ENCODE assay signal across 25 cellular contexts in the genomic region with DNA sequence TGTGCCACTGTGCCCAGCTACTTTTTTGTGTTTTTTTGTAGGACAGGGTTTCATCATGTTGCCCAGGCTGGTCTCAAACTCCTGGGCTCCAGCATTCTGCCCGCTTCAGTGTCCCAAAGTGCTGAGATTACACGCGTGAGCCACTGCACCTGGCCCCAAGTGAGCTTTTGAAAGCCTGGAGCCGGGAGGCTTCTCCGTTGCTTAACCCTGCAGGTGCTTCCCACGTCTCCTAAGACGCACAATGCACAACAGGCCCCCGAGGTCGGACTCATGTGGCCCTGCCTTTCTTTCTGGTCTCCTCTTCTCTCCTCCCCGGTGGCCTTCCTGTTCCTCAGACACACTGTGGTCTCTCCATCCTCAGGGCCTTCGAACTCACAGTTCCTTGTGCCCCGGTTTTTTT. TPM values are rescaled to one million over a fixed set of nuclear protein-coding genes. Genes with fewer than 3 reads are reported as not detected.
"Had no signal": no experiment of that assay in that cellular context is flagged by ENCODE, and none has a peak within 500 bp of the region (broad histone marks: within the 10 kb centered on the region; RNA-seq: fewer than 3 reads in every experiment).

No MANE protein-coding gene starts in this region.

- H3K4me3 Mint-ChIP-seq: activated CD4-positive, alpha-beta T cell treated with anti-CD3 and anti-CD28 coated beads, Interleukin-2, amount 10 ng/mL, durations not matched to agents 24 days and 14 days; activated CD8-positive, alpha-beta memory T cell treated with anti-CD3 and anti-CD28 coated beads, Interleukin-2, amount 10 ng/mL, durations not matched to agents 7 days and 5 days; activated naive CD4-positive, alpha-beta T cell treated with anti-CD3 and anti-CD28 coated beads for 36 hours; activated naive CD8-positive, alpha-beta T cell; activated T-cell treated with anti-CD3 and anti-CD28 coated beads, Interleukin-2, amount 50 U/mL, for 24 hours; T-helper 1 cell treated with Interleukin-12 subunit alpha and Interleukin-12 subunit beta and Interleukin-4 antibody, amounts not matched to agents 30 μg/mL and 1 μg/mL, for 36 hours; WTC11 had no signal

- H3K9ac ChIP-seq: KMS-11 had no signal

- H3K27me3 Mint-ChIP-seq: activated CD4-positive, alpha-beta T cell treated with anti-CD3 and anti-CD28 coated beads, Interleukin-2, amount 10 ng/mL, durations not matched to agents 24 days and 14 days; activated CD8-positive, alpha-beta memory T cell treated with anti-CD3 and anti-CD28 coated beads, Interleukin-2, amount 10 ng/mL, durations not matched to agents 7 days and 5 days; activated naive CD8-positive, alpha-beta T cell; activated T-cell treated with anti-CD3 and anti-CD28 coated beads, Interleukin-2, amount 50 U/mL, for 24 hours had no signal

- H3K9me3 Mint-ChIP-seq: activated CD4-positive, alpha-beta T cell treated with anti-CD3 and anti-CD28 coated beads, Interleukin-2, amount 10 ng/mL, durations not matched to agents 24 days and 14 days; activated naive CD4-positive, alpha-beta T cell treated with anti-CD3 and anti-CD28 coated beads for 36 hours; activated T-cell treated with anti-CD3 and anti-CD28 coated beads, Interleukin-2, amount 50 U/mL, for 24 hours; T-helper 1 cell treated with Interleukin-12 subunit alpha and Interleukin-12 subunit beta and Interleukin-4 antibody, amounts not matched to agents 30 μg/mL and 1 μg/mL, for 36 hours; WTC11 had no signal

- H3K4me2 ChIP-seq: KMS-11 had no signal

- H3K27ac Mint-ChIP-seq: activated CD4-positive, alpha-beta T cell treated with anti-CD3 and anti-CD28 coated beads, Interleukin-2, amount 10 ng/mL, durations not matched to agents 24 days and 14 days; activated CD8-positive, alpha-beta memory T cell treated with anti-CD3 and anti-CD28 coated beads, Interleukin-2, amount 10 ng/mL, durations not matched to agents 7 days and 5 days; activated naive CD4-positive, alpha-beta T cell treated with anti-CD3 and anti-CD28 coated beads for 36 hours; activated naive CD8-positive, alpha-beta T cell; activated T-cell treated with anti-CD3 and anti-CD28 coated beads, Interleukin-2, amount 50 U/mL, for 24 hours; T-helper 1 cell treated with Interleukin-12 subunit alpha and Interleukin-12 subunit beta and Interleukin-4 antibody, amounts not matched to agents 30 μg/mL and 1 μg/mL, for 36 hours; WTC11 had no signal

- DNase-seq: activated CD4-positive, alpha-beta T cell treated with anti-CD3 and anti-CD28 coated beads for 1 hour; activated CD4-positive, alpha-beta T cell treated with anti-CD3 and anti-CD28 coated beads, Interleukin-2, amount 10 ng/mL, durations not matched to agents 24 days and 14 days; activated CD4-positive, alpha-beta T cell treated with anti-CD3 and anti-CD28 coated beads, Interleukin-2, amount 50 U/mL, for 48 hours; activated CD8-positive, alpha-beta memory T cell treated with anti-CD3 and anti-CD28 coated beads, Interleukin-2, amount 10 ng/mL, durations not matched to agents 7 days and 5 days; activated effector memory CD4-positive, alpha-beta T cell treated with anti-CD3 and anti-CD28 coated beads, Interleukin-2, amount 50 U/mL, for 16 hours; activated naive CD4-positive, alpha-beta T cell treated with anti-CD3 and anti-CD28 coated beads for 36 hours; activated T-cell treated with anti-CD3 and anti-CD28 coated beads, Interleukin-2, amount 50 U/mL, for 24 hours; cerebellar nuclear complex; MV-4-11; NCI-H1092 treated with DMSO at 0.1 percent for 48 hours; NCI-H1417 treated with DMSO at 0.1 percent for 48 hours; NCI-H1694; NCI-H2029; NCI-H2107; NCI-H510A treated with DMSO at 0.1 percent for 48 hours; PC-3; SHP77 treated with DMSO at 0.1 percent for 48 hours; T-helper 9 cell had no signal

- H3K4me1 Mint-ChIP-seq: activated CD4-positive, alpha-beta T cell treated with anti-CD3 and anti-CD28 coated beads, Interleukin-2, amount 10 ng/mL, durations not matched to agents 24 days and 14 days; activated CD8-positive, alpha-beta memory T cell treated with anti-CD3 and anti-CD28 coated beads, Interleukin-2, amount 10 ng/mL, durations not matched to agents 7 days and 5 days; WTC11 had no signal

- H3K27ac ChIP-seq: KMS-11 had no signal

- ATAC-seq: activated CD8-positive, alpha-beta memory T cell treated with anti-CD3 and anti-CD28 coated beads, Interleukin-2, amount 10 ng/mL, durations not matched to agents 7 days and 5 days; PC-3; WTC11 had no signal

RNA-seq across cellular contexts. Expression of gene CD19, which starts 19.2 kb away (rescaled TPM):
- total RNA-seq: activated CD4-positive, alpha-beta T cell treated with anti-CD3 and anti-CD28 coated beads, Interleukin-2, amount 10 ng/mL, durations not matched to agents 24 days and 14 days; activated CD8-positive, alpha-beta memory T cell treated with anti-CD3 and anti-CD28 coated beads, Interleukin-2, amount 10 ng/mL, durations not matched to agents 7 days and 5 days; cardiac septum; MCF 10A; PC-3; SK-MEL-5 had no signal

RNA-seq across cellular contexts. Expression of gene ATP2A1, which starts 34.3 kb away (rescaled TPM):
- total RNA-seq: SK-MEL-5 had no signal
